In genomic region chr9:69817202-69817601, GRCh38 we compare ENCODE assay signal across 1 cellular context.
TF ChIP-seq lines count a peak whose summit lies in the region.

No MANE protein-coding gene starts in this region.

TF ChIP-seq in SK-N-SH, 30 proteins besides CTCF, POLR2A, EP300 and RAD21 (continued from another document):
- TF ChIP-seq FOXM1 (IDR thresholded peaks at IDR 0.05; ENCODE audit: low read depth) (no peak), NFIC (IDR thresholded peaks at IDR 0.05; ENCODE audit: borderline replicate concordance) (peak; percentile 72), TCF12 (IDR thresholded peaks at IDR 0.05) (peak; percentile 92), IRF3 (IDR thresholded peaks at IDR 0.05; ENCODE audit: low read depth, low read length) (no peak), GABPA (IDR thresholded peaks at IDR 0.05; ENCODE audit: low read depth) (no peak), MXI1 (IDR thresholded peaks at IDR 0.05; ENCODE audit: low read depth, low read length) (no peak), SIN3A (IDR thresholded peaks at IDR 0.05; ENCODE audit: borderline replicate concordance, low read depth, low read length) (no peak), FOSL2 (IDR thresholded peaks at IDR 0.05; ENCODE audit: borderline replicate concordance, low read depth) (no peak), RCOR1 (IDR thresholded peaks at IDR 0.05; ENCODE audit: low read length) (peak; percentile 64; the same call in 1 of the 2 replicates)
- TF ChIP-seq, protein P1, sequence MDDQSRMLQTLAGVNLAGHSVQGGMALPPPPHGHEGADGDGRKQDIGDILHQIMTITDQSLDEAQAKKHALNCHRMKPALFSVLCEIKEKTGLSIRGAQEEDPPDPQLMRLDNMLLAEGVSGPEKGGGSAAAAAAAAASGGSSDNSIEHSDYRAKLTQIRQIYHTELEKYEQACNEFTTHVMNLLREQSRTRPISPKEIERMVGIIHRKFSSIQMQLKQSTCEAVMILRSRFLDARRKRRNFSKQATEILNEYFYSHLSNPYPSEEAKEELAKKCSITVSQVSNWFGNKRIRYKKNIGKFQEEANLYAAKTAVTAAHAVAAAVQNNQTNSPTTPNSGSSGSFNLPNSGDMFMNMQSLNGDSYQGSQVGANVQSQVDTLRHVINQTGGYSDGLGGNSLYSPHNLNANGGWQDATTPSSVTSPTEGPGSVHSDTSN (IDR thresholded peaks at IDR 0.05) = peak; percentile 36; the same call in 1 of the 2 replicates
